ENCODE assay signal across 26 cellular contexts in the genomic region with DNA sequence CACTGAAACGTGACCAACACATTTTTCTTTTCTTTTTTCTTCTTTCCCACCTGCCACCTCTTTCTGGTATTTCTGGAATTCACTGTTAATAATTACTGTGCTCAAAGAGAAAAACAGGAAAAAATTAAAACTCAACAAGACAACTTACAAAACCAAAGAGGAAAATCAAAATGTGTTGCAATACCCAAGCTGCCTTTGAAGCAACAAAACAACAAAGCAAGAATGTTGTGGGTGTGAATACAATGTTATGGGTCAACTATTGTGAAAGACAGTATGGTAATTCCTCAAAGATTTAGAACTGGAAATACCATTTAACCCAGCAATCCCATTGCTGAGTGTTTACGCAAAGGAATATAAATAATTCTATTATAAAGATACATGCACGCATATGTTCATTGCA.
A peak's percentile ranks its signal among the peaks of the same experiment; 100 is the strongest.
DNase-seq lines count a peak whose midpoint lies in the region; ATAC-seq and TF ChIP-seq lines count a peak whose summit lies in the region.
"Had no signal": no experiment of that assay in that cellular context is flagged by ENCODE, and none has a peak within 500 bp of the region (broad histone marks: within the 10 kb centered on the region; RNA-seq: fewer than 3 reads in every experiment).

No MANE protein-coding gene starts in this region.

- peaks cover 14% of the 10 kb centered on the region for H3K9me3 Mint-ChIP-seq in natural killer cell treated with Interleukin-12 subunit alpha and Interleukin-12 subunit beta and Interleukin-15 and Interleukin-18, amount 100 ng/mL, for 72 hours
- H3K9me3 Mint-ChIP-seq: activated naive CD8-positive, alpha-beta T cell treated with anti-CD3 and anti-CD28 coated beads, Interleukin-2, amount 10 ng/mL, durations not matched to agents 7 days and 5 days had no signal

- peak; percentile 9 for DNase-seq in ACHN
- peak; percentile 51 for DNase-seq in GM04504 (ENCODE audit: low read depth)
- peak; percentile 5 to 64 for DNase-seq in cardiac fibroblast (ENCODE audit: low read depth in 2 of 2)
- peak; percentile 21 to 27 for DNase-seq in foreskin fibroblast
- no peak for DNase-seq in head of caudate nucleus
- no peak for DNase-seq in natural killer cell treated with Interleukin-12 subunit alpha and Interleukin-12 subunit beta and Interleukin-15 and Interleukin-18, amount 100 ng/mL, for 72 hours (ENCODE audit: low spot score)
- DNase-seq: activated CD4-positive, alpha-beta memory T cell treated with anti-CD3 and anti-CD28 coated beads for 36 hours; activated CD4-positive, CD25-positive, alpha-beta regulatory T cell; activated naive CD8-positive, alpha-beta T cell treated with anti-CD3 and anti-CD28 coated beads, Interleukin-2, amount 10 ng/mL, durations not matched to agents 7 days and 5 days; C1 segment of cervical spinal cord; Calu3; colonic mucosa; effector memory CD4-positive, alpha-beta T cell; esophagus squamous epithelium; mesendoderm; NCI-H1092 treated with DMSO at 0.1 percent for 48 hours; NCI-H1930; NCI-H526 treated with DMSO at 0.1 percent for 48 hours; nucleus accumbens; T-cell; transverse colon had no signal

- H3K27me3 Mint-ChIP-seq in natural killer cell treated with Interleukin-12 subunit alpha and Interleukin-12 subunit beta and Interleukin-15 and Interleukin-18, amount 100 ng/mL, for 72 hours, result no peaks in the 10 kb centered on the region
- H3K27me3 Mint-ChIP-seq: activated CD4-positive, alpha-beta memory T cell treated with anti-CD3 and anti-CD28 coated beads for 36 hours; brain; T-cell had no signal

- no peak overlapping the region for H3K27ac Mint-ChIP-seq in natural killer cell treated with Interleukin-12 subunit alpha and Interleukin-12 subunit beta and Interleukin-15 and Interleukin-18, amount 100 ng/mL, for 72 hours
- H3K27ac Mint-ChIP-seq: activated CD4-positive, alpha-beta memory T cell treated with anti-CD3 and anti-CD28 coated beads for 36 hours; activated naive CD8-positive, alpha-beta T cell treated with anti-CD3 and anti-CD28 coated beads, Interleukin-2, amount 10 ng/mL, durations not matched to agents 7 days and 5 days; brain; T-cell had no signal

- no peaks in the 10 kb centered on the region for H3K4me1 Mint-ChIP-seq in natural killer cell treated with Interleukin-12 subunit alpha and Interleukin-12 subunit beta and Interleukin-15 and Interleukin-18, amount 100 ng/mL, for 72 hours (ENCODE audit: low read depth in 2 of 2)
- H3K4me1 Mint-ChIP-seq: activated naive CD8-positive, alpha-beta T cell treated with anti-CD3 and anti-CD28 coated beads, Interleukin-2, amount 10 ng/mL, durations not matched to agents 7 days and 5 days; T-cell had no signal

- ATAC-seq in HG03469 (IDR thresholded peaks at IDR 0.05; ENCODE audit: unreplicated experiment) (no peak), HG02623 (IDR thresholded peaks at IDR 0.05; ENCODE audit: unreplicated experiment) (no peak)
- ATAC-seq in natural killer cell treated with Interleukin-12 subunit alpha and Interleukin-12 subunit beta and Interleukin-15 and Interleukin-18, amount 100 ng/mL, for 72 hours, result no peak
- ATAC-seq: left lobe of liver, T-cell had no signal

- H3K4me3 Mint-ChIP-seq in natural killer cell treated with Interleukin-12 subunit alpha and Interleukin-12 subunit beta and Interleukin-15 and Interleukin-18, amount 100 ng/mL, for 72 hours, result no peak overlapping the region
- H3K4me3 Mint-ChIP-seq: activated CD4-positive, alpha-beta memory T cell treated with anti-CD3 and anti-CD28 coated beads for 36 hours; activated naive CD8-positive, alpha-beta T cell treated with anti-CD3 and anti-CD28 coated beads, Interleukin-2, amount 10 ng/mL, durations not matched to agents 7 days and 5 days; brain; T-cell had no signal

- no peak overlapping the region for H3K4me3 ChIP-seq in cardiac fibroblast (replicated peaks in 1 of 2; ENCODE audit: low read depth in 2 of 2, low read length in 2 of 2)
- no peak overlapping the region for H3K4me3 ChIP-seq in foreskin fibroblast (ENCODE audit: low read depth in 1 of 2, low read length in 2 of 2)
- H3K4me3 ChIP-seq: colonic mucosa, esophagus squamous epithelium, skin epidermis, transverse colon had no signal

- no peaks in the 10 kb centered on the region for H3K36me3 Mint-ChIP-seq in natural killer cell treated with Interleukin-12 subunit alpha and Interleukin-12 subunit beta and Interleukin-15 and Interleukin-18, amount 100 ng/mL, for 72 hours
- H3K36me3 Mint-ChIP-seq: activated CD4-positive, alpha-beta memory T cell treated with anti-CD3 and anti-CD28 coated beads for 36 hours; activated naive CD8-positive, alpha-beta T cell treated with anti-CD3 and anti-CD28 coated beads, Interleukin-2, amount 10 ng/mL, durations not matched to agents 7 days and 5 days; T-cell had no signal

- in situ Hi-C loops in ACHN (cut with HindIII; ENCODE audit: low pct_ligation_motif_present, low pct_unique_long_range_greater_than_20kb, low sequenced_read_pairs), result no loop called here

- intact Hi-C loops in head of caudate nucleus (cut with DNase I), result no loop called here

- no peak for TF ChIP-seq CTCF in cardiac fibroblast (IDR thresholded peaks at IDR 0.05; ENCODE audit: low read depth, low read length)
- no peak for TF ChIP-seq CTCF in foreskin fibroblast (IDR thresholded peaks at IDR 0.05; ENCODE audit: low read depth, low read length)

Comparison
In these comparisons a context has a peak if more than half of its experiments do, and no peak if none do; other contexts are left out.
1. DNase-seq: peak in ACHN (single experiment), GM04504 (single experiment), cardiac fibroblast (2 of 2) and foreskin fibroblast (2 of 2); none in head of caudate nucleus (0 of 42) and natural killer cell treated with Interleukin-12 subunit alpha and Interleukin-12 subunit beta and Interleukin-15 and Interleukin-18, amount 100 ng/mL, for 72 hours (single experiment).